ENCODE assay signal across 24 cellular contexts in genomic region chr20:8162610-8163009, GRCh38. TPM values are rescaled to one million over a fixed set of nuclear protein-coding genes. Genes with fewer than 3 reads are reported as not detected.
"Had no signal": no experiment of that assay in that cellular context is flagged by ENCODE, and none has a peak within 500 bp of the region (broad histone marks: within the 10 kb centered on the region; RNA-seq: fewer than 3 reads in every experiment).

No MANE protein-coding gene starts in this region.

- H3K9me3 Mint-ChIP-seq: activated B cell treated with CpG ODN at 0.5 μM for 24 hours; activated naive CD8-positive, alpha-beta T cell treated with anti-CD3 and anti-CD28 coated beads, Interleukin-2, amount 50 U/mL, for 24 hours had no signal

- H3K4me1 Mint-ChIP-seq: activated B cell treated with CpG ODN at 0.5 μM for 24 hours had no signal

- H3K4me3 Mint-ChIP-seq: activated B cell treated with CpG ODN at 0.5 μM for 24 hours; activated CD4-positive, alpha-beta T cell treated with anti-CD3 and anti-CD28 coated beads, Interleukin-2, amount 10 ng/mL, durations not matched to agents 24 days and 14 days; activated CD8-positive, alpha-beta memory T cell treated with anti-CD3 and anti-CD28 coated beads, Interleukin-2, amount 10 ng/mL, durations not matched to agents 7 days and 5 days; activated naive CD8-positive, alpha-beta T cell treated with anti-CD3 and anti-CD28 coated beads, Interleukin-2, amount 50 U/mL, for 24 hours; activated T-cell treated with anti-CD3 and anti-CD28 coated beads, Interleukin-2, amount 50 U/mL, for 24 hours; activated T-helper 1 cell treated with anti-CD3 and anti-CD28 coated beads, Interleukin-12 subunit alpha, Interleukin-12 subunit beta, Interleukin-2, Interleukin-4 antibody, amounts not matched to agents 30 ng/mL and 10 ng/mL and 1 ng/mL, durations not matched to agents 14 hours and 24 hours and 36 hours; brain had no signal

- H3K27ac ChIP-seq: KMS-11, PC-9, SK-N-MC had no signal

- ATAC-seq: activated CD8-positive, alpha-beta memory T cell treated with anti-CD3 and anti-CD28 coated beads, Interleukin-2, amount 10 ng/mL, durations not matched to agents 7 days and 5 days; activated naive CD4-positive, alpha-beta T cell treated with anti-CD3 and anti-CD28 coated beads, Interleukin-2, amount 50 U/mL, for 72 hours; activated naive CD8-positive, alpha-beta T cell treated with anti-CD3 and anti-CD28 coated beads, Interleukin-2, amount 50 U/mL, for 24 hours had no signal

- H2AFZ ChIP-seq: PC-9 had no signal

- H3K4me3 ChIP-seq: PC-9, SK-N-MC had no signal

- DNase-seq: activated B cell treated with CpG ODN at 0.5 μM for 24 hours; activated CD4-positive, alpha-beta T cell treated with anti-CD3 and anti-CD28 coated beads for 1 hour; activated CD4-positive, alpha-beta T cell treated with anti-CD3 and anti-CD28 coated beads, Interleukin-2, amount 10 ng/mL, durations not matched to agents 24 days and 14 days; activated CD4-positive, alpha-beta T cell treated with anti-CD3 and anti-CD28 coated beads, Interleukin-2, amount 50 U/mL, for 48 hours; activated CD8-positive, alpha-beta memory T cell treated with anti-CD3 and anti-CD28 coated beads, Interleukin-2, amount 10 ng/mL, durations not matched to agents 7 days and 5 days; activated effector memory CD4-positive, alpha-beta T cell treated with anti-CD3 and anti-CD28 coated beads, Interleukin-2, amount 50 U/mL, for 16 hours; activated naive CD4-positive, alpha-beta T cell treated with Interleukin-2 at 50 U/mL for 16 hours; activated naive CD8-positive, alpha-beta T cell treated with anti-CD3 and anti-CD28 coated beads, Interleukin-2, amount 50 U/mL, for 24 hours; activated T-cell treated with anti-CD3 and anti-CD28 coated beads, Interleukin-2, amount 50 U/mL, for 24 hours; amniotic stem cell; cerebellar nuclear complex; NCI-H1105; NCI-H1436; NCI-H1694 treated with DMSO at 0.1 percent for 48 hours; NCI-H2029 treated with DMSO at 0.1 percent for 48 hours; NCI-H446; NCI-H524; PC-9; SW 1271 had no signal

- H3K4me2 ChIP-seq: KMS-11, PC-9 had no signal

- H3K27ac Mint-ChIP-seq: activated B cell treated with CpG ODN at 0.5 μM for 24 hours; activated CD4-positive, alpha-beta T cell treated with anti-CD3 and anti-CD28 coated beads, Interleukin-2, amount 10 ng/mL, durations not matched to agents 24 days and 14 days; activated CD8-positive, alpha-beta memory T cell treated with anti-CD3 and anti-CD28 coated beads, Interleukin-2, amount 10 ng/mL, durations not matched to agents 7 days and 5 days; activated naive CD4-positive, alpha-beta T cell treated with anti-CD3 and anti-CD28 coated beads, Interleukin-2, amount 50 U/mL, for 72 hours; activated naive CD8-positive, alpha-beta T cell treated with anti-CD3 and anti-CD28 coated beads, Interleukin-2, amount 50 U/mL, for 24 hours; activated T-cell treated with anti-CD3 and anti-CD28 coated beads, Interleukin-2, amount 50 U/mL, for 24 hours; activated T-helper 1 cell treated with anti-CD3 and anti-CD28 coated beads, Interleukin-12 subunit alpha, Interleukin-12 subunit beta, Interleukin-2, Interleukin-4 antibody, amounts not matched to agents 30 ng/mL and 10 ng/mL and 1 ng/mL, durations not matched to agents 14 hours and 24 hours and 36 hours had no signal

- H3K9ac ChIP-seq: KMS-11 had no signal

RNA-seq across cellular contexts. Expression of gene PLCB1, which starts 30.5 kb away (rescaled TPM):
- total RNA-seq: PC-9 had no signal
